ENCODE assay signal across 13 cellular contexts in genomic region chr12:69583203-69583602, GRCh38. TPM values are rescaled to one million over a fixed set of nuclear protein-coding genes. Genes with fewer than 3 reads are reported as not detected.
A peak's percentile ranks its signal among the peaks of the same experiment; 100 is the strongest.
DNase-seq lines count a peak whose midpoint lies in the region; ATAC-seq and TF ChIP-seq lines count a peak whose summit lies in the region.
"Had no signal": no experiment of that assay in that cellular context is flagged by ENCODE, and none has a peak within 500 bp of the region (broad histone marks: within the 10 kb centered on the region; RNA-seq: fewer than 3 reads in every experiment).

No MANE protein-coding gene starts in this region.

- no peak for ATAC-seq in heart left ventricle
- ATAC-seq: left ventricle myocardium superior had no signal

- H3K4me1 ChIP-seq in heart left ventricle, result peaks cover 0 to 23% (median 11%) of the 10 kb centered on the region in 12 donors

- peak in 2 of 12 donors; percentile 6 to 11 for TF ChIP-seq CTCF in heart left ventricle (IDR thresholded peaks at IDR 0.05)

- H3K4me3 ChIP-seq in heart left ventricle, result no peak overlapping the region

- intact Hi-C loops in heart left ventricle (cut with DNase I), result loop anchor here in 2 of 10 donors (10.0 kb wide), 2 partner anchors 228 to 428 kb away; partner anchors contain the start of gene YEATS4 (in 1 of the 2)

- no peak overlapping the region for H3K27ac ChIP-seq in heart left ventricle

- H3K36me3 ChIP-seq in heart left ventricle, result peaks cover 0 to 20% (median 17%) of the 10 kb centered on the region in 9 donors

- in situ Hi-C loops in SK-MEL-5 (cut with HindIII; ENCODE audit: low pct_unique_long_range_greater_than_20kb, low sequenced_read_pairs), result no loop called here

- no peak for TF ChIP-seq POLR2A in heart left ventricle (IDR thresholded peaks at IDR 0.05)

- DNase-seq in NCI-H2107 treated with DMSO at 0.1 percent for 48 hours (lab: John Stamatoyannopoulos, UW; ENCODE audit: unreplicated experiment) (peak; percentile 32), NCI-H2107 (lab: John Stamatoyannopoulos, UW) (no peak), HT1080 (ENCODE audit: low read depth) (peak; percentile 23), SK-MEL-5 (ENCODE audit: low read depth, low spot score) (peak; percentile 61), kidney tubule cell (ENCODE audit: low spot score) (peak; percentile 16), cerebellar nuclear complex (lab: John Stamatoyannopoulos, UW) (no peak), heart left ventricle (no peak), NOMO-1 (lab: John Stamatoyannopoulos, UW; ENCODE audit: unreplicated experiment in 2 of 2) (no peak)
- DNase-seq: left ventricle myocardium superior, NCI-H1436 treated with DMSO at 0.1 percent for 48 hours, T-helper 1 cell had no signal

- no peaks in the 10 kb centered on the region for H3K27me3 ChIP-seq in heart left ventricle

- no peaks in the 10 kb centered on the region for H3K9me3 ChIP-seq in heart left ventricle

RNA-seq across cellular contexts. Expression of gene CCT2, which starts 2.1 kb away (rescaled TPM):
- 459 and 483 TPM in 2 replicates for total RNA-seq in HT1080 (2014; rRNA removed; shearing (Covaris generic))
- 334 and 339 TPM in 2 replicates for polyA plus RNA-seq in HT1080 (2015; cell fraction: cytosol; rRNA removed)
- polyA plus RNA-seq in HT1080 (2015; cell fraction: nucleus; rRNA removed), result 585 and 606 TPM in 2 replicates
- 474 and 489 TPM in 2 replicates for total RNA-seq in SK-MEL-5 (2014; rRNA removed; shearing (Covaris generic))
- polyA plus RNA-seq in SK-MEL-5 (2015; cell fraction: cytosol; rRNA removed), result 222 and 289 TPM in 2 replicates
- 275 and 406 TPM in 2 replicates for polyA plus RNA-seq in SK-MEL-5 (2015; cell fraction: nucleus; rRNA removed)
- 100 to 1,000 TPM in 4 of 9 donors, 10 to 100 TPM in 5; 63.2 to 168 (median 93.3) TPM for total RNA-seq in heart left ventricle
- 100 to 1,000 TPM in 1 of 2 donors, 10 to 100 TPM in 1; 59.7 to 342 TPM for polyA plus RNA-seq in heart left ventricle

RNA-seq across cellular contexts. Expression of gene LRRC10, which starts 27.5 kb away (rescaled TPM):
- total RNA-seq in HT1080 (2014; rRNA removed; shearing (Covaris generic)), result not detected in 2 replicates
- not detected in 2 replicates for polyA plus RNA-seq in HT1080 (2015; cell fraction: cytosol; rRNA removed)
- not detected in 2 replicates for polyA plus RNA-seq in HT1080 (2015; cell fraction: nucleus; rRNA removed)
- total RNA-seq in SK-MEL-5 (2014; rRNA removed; shearing (Covaris generic)), result not detected in 2 replicates
- polyA plus RNA-seq in SK-MEL-5 (2015; cell fraction: cytosol; rRNA removed), result not detected in 2 replicates
- not detected in 2 replicates for polyA plus RNA-seq in SK-MEL-5 (2015; cell fraction: nucleus; rRNA removed)
- 10 to 100 TPM in 8 of 9 donors, 1 to 10 TPM in 1; 7.4 to 82.9 (median 36.9) TPM for total RNA-seq in heart left ventricle
- 10 to 100 TPM; 12.6 to 30.1 TPM for polyA plus RNA-seq in heart left ventricle
- total RNA-seq: frontal cortex, urinary bladder had no signal
- polyA plus RNA-seq: urinary bladder had no signal

Comparison
In these comparisons a context has a peak if more than half of its experiments do, and no peak if none do; other contexts are left out.
1. DNase-seq: peak in NCI-H2107 treated with DMSO at 0.1 percent for 48 hours (single experiment), HT1080 (single experiment), SK-MEL-5 (single experiment) and kidney tubule cell (single experiment); none in NCI-H2107 (single experiment), cerebellar nuclear complex (0 of 2), heart left ventricle (0 of 5) and NOMO-1 (0 of 2).